In the genomic region with DNA sequence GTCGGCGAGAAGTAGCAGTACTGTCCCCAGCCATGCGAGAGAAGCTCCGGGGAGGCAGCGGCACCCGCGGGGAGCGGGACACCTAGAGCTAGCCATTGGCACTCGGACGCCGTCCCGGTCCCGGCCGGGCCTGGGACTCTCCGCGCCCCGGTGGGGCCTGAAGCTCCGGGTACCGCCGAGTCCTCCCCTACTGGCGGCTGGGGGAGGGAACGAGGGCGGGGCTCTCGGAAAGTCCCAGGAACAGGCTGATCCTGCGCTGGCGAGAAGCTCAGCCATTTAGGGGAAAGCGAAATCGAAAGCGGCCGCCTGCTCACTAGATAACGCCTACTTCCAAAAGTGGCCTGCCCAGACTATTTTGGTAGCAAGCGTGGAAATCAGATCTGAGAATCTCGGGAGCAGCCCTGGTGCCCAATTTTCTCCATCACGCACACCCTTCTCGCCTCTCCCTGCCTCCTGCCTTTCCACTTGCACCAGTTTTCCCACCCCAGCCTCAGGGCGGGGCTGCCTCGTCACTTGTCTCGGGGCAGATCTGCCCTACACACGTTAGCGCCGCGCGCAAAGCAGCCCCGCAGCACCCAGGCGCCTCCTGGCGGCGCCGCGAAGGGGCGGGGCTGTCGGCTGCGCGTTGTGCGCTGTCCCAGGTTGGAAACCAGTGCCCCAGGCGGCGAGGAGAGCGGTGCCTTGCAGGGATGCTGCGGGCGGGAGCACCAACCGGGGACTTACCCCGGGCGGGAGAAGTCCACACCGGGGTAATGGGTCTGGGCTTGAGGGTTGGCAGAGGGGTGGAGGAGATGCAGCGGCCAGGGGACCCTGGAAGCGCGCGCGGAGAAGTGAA, we compare ENCODE assay signal across 1 cellular context.
TF ChIP-seq lines count a peak whose summit lies in the region.

Gene PSMB9 (plus strand): TSS at position 652 of the 835 bp plus-strand sequence. CDS start 38 bp downstream, at position 690.
A gene with protein sequence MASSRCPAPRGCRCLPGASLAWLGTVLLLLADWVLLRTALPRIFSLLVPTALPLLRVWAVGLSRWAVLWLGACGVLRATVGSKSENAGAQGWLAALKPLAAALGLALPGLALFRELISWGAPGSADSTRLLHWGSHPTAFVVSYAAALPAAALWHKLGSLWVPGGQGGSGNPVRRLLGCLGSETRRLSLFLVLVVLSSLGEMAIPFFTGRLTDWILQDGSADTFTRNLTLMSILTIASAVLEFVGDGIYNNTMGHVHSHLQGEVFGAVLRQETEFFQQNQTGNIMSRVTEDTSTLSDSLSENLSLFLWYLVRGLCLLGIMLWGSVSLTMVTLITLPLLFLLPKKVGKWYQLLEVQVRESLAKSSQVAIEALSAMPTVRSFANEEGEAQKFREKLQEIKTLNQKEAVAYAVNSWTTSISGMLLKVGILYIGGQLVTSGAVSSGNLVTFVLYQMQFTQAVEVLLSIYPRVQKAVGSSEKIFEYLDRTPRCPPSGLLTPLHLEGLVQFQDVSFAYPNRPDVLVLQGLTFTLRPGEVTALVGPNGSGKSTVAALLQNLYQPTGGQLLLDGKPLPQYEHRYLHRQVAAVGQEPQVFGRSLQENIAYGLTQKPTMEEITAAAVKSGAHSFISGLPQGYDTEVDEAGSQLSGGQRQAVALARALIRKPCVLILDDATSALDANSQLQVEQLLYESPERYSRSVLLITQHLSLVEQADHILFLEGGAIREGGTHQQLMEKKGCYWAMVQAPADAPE (minus strand): TSS at position 164 of the 835 bp plus-strand sequence. CDS start 68 bp downstream, at position 96.

TF ChIP-seq in HepG2, 621 proteins besides CTCF, POLR2A, EP300 and RAD21 (continued from another document and continues in another):
- TF ChIP-seq, protein P1, sequence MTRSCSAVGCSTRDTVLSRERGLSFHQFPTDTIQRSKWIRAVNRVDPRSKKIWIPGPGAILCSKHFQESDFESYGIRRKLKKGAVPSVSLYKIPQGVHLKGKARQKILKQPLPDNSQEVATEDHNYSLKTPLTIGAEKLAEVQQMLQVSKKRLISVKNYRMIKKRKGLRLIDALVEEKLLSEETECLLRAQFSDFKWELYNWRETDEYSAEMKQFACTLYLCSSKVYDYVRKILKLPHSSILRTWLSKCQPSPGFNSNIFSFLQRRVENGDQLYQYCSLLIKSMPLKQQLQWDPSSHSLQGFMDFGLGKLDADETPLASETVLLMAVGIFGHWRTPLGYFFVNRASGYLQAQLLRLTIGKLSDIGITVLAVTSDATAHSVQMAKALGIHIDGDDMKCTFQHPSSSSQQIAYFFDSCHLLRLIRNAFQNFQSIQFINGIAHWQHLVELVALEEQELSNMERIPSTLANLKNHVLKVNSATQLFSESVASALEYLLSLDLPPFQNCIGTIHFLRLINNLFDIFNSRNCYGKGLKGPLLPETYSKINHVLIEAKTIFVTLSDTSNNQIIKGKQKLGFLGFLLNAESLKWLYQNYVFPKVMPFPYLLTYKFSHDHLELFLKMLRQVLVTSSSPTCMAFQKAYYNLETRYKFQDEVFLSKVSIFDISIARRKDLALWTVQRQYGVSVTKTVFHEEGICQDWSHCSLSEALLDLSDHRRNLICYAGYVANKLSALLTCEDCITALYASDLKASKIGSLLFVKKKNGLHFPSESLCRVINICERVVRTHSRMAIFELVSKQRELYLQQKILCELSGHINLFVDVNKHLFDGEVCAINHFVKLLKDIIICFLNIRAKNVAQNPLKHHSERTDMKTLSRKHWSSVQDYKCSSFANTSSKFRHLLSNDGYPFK (CRISPR knock-in tag; IDR thresholded peaks at IDR 0.05; ENCODE audit: borderline replicate concordance) = no peak; the same call in 1 of the 2 replicates
- TF ChIP-seq ZNF407 (CRISPR knock-in tag; IDR thresholded peaks at IDR 0.05; ENCODE audit: not compliant biosample characterization) = no peak
- TF ChIP-seq ZNF781 (CRISPR knock-in tag; IDR thresholded peaks at IDR 0.05; ENCODE audit: borderline replicate concordance, not compliant biosample characterization) = no peak
- TF ChIP-seq ZNF256 (CRISPR knock-in tag; conservative IDR thresholded peaks at IDR 0.05) = no peak
- TF ChIP-seq PCBP2 (optimal IDR thresholded peaks at IDR 0.05; ENCODE audit: low read depth, low read length, poor library complexity, severe bottlenecking) = no peak
- TF ChIP-seq HOXA3 (CRISPR knock-in tag; IDR thresholded peaks at IDR 0.05) = peak; percentile 82
- peak; percentile 73 for TF ChIP-seq MED13 (CRISPR knock-in tag; IDR thresholded peaks at IDR 0.05)
- peak; percentile 93 for TF ChIP-seq ATF1 (CRISPR knock-in tag; IDR thresholded peaks at IDR 0.05)
- TF ChIP-seq ZNF484 (CRISPR knock-in tag; IDR thresholded peaks at IDR 0.05; ENCODE audit: borderline replicate concordance, low read depth) = no peak
- TF ChIP-seq ZNF263 (CRISPR knock-in tag; IDR thresholded peaks at IDR 0.05) = peak; percentile 94
- 0 out of 2 replicates have a peak, but pooled peaks have one; percentile 24 for TF ChIP-seq ZIK1 (CRISPR knock-in tag; IDR thresholded peaks at IDR 0.05; ENCODE audit: borderline replicate concordance, low read depth)
- TF ChIP-seq KLF12 (CRISPR knock-in tag; IDR thresholded peaks at IDR 0.05; ENCODE audit: borderline replicate concordance) = peak; percentile 93
- TF ChIP-seq HDAC6 (IDR thresholded peaks at IDR 0.05; ENCODE audit: low read depth, low read length) = no peak
- TF ChIP-seq, protein P2, sequence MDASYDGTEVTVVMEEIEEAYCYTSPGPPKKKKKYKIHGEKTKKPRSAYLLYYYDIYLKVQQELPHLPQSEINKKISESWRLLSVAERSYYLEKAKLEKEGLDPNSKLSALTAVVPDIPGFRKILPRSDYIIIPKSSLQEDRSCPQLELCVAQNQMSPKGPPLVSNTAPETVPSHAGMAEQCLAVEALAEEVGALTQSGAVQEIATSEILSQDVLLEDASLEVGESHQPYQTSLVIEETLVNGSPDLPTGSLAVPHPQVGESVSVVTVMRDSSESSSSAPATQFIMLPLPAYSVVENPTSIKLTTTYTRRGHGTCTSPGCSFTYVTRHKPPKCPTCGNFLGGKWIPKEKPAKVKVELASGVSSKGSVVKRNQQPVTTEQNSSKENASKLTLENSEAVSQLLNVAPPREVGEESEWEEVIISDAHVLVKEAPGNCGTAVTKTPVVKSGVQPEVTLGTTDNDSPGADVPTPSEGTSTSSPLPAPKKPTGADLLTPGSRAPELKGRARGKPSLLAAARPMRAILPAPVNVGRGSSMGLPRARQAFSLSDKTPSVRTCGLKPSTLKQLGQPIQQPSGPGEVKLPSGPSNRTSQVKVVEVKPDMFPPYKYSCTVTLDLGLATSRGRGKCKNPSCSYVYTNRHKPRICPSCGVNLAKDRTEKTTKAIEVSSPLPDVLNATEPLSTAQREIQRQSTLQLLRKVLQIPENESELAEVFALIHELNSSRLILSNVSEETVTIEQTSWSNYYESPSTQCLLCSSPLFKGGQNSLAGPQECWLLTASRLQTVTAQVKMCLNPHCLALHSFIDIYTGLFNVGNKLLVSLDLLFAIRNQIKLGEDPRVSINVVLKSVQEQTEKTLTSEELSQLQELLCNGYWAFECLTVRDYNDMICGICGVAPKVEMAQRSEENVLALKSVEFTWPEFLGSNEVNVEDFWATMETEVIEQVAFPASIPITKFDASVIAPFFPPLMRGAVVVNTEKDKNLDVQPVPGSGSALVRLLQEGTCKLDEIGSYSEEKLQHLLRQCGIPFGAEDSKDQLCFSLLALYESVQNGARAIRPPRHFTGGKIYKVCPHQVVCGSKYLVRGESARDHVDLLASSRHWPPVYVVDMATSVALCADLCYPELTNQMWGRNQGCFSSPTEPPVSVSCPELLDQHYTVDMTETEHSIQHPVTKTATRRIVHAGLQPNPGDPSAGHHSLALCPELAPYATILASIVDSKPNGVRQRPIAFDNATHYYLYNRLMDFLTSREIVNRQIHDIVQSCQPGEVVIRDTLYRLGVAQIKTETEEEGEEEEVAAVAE (CRISPR knock-in tag; IDR thresholded peaks at IDR 0.05; ENCODE audit: borderline replicate concordance) = no peak
- TF ChIP-seq GTF3A (CRISPR knock-in tag; conservative IDR thresholded peaks at IDR 0.05) = no peak
- TF ChIP-seq, protein P3, sequence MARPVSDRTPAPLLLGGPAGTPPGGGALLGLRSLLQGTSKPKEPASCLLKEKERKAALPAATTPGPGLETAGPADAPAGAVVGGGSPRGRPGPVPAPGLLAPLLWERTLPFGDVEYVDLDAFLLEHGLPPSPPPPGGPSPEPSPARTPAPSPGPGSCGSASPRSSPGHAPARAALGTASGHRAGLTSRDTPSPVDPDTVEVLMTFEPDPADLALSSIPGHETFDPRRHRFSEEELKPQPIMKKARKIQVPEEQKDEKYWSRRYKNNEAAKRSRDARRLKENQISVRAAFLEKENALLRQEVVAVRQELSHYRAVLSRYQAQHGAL (CRISPR knock-in tag; IDR thresholded peaks at IDR 0.05; ENCODE audit: not compliant biosample characterization) = peak; percentile 58
- TF ChIP-seq, protein P4, sequence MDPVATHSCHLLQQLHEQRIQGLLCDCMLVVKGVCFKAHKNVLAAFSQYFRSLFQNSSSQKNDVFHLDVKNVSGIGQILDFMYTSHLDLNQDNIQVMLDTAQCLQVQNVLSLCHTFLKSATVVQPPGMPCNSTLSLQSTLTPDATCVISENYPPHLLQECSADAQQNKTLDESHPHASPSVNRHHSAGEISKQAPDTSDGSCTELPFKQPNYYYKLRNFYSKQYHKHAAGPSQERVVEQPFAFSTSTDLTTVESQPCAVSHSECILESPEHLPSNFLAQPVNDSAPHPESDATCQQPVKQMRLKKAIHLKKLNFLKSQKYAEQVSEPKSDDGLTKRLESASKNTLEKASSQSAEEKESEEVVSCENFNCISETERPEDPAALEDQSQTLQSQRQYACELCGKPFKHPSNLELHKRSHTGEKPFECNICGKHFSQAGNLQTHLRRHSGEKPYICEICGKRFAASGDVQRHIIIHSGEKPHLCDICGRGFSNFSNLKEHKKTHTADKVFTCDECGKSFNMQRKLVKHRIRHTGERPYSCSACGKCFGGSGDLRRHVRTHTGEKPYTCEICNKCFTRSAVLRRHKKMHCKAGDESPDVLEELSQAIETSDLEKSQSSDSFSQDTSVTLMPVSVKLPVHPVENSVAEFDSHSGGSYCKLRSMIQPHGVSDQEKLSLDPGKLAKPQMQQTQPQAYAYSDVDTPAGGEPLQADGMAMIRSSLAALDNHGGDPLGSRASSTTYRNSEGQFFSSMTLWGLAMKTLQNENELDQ (CRISPR knock-in tag; IDR thresholded peaks at IDR 0.05; ENCODE audit: borderline replicate concordance) = no peak
- peak; percentile 77; the same call in 1 of the 2 replicates for TF ChIP-seq GFI1 (CRISPR knock-in tag; IDR thresholded peaks at IDR 0.05; ENCODE audit: borderline replicate concordance)
- peak; percentile 77 for TF ChIP-seq ZNF788 (CRISPR knock-in tag; IDR thresholded peaks at IDR 0.05; ENCODE audit: borderline replicate concordance)
- TF ChIP-seq CENPX (CRISPR knock-in tag; IDR thresholded peaks at IDR 0.05) = no peak
- TF ChIP-seq, protein P5, sequence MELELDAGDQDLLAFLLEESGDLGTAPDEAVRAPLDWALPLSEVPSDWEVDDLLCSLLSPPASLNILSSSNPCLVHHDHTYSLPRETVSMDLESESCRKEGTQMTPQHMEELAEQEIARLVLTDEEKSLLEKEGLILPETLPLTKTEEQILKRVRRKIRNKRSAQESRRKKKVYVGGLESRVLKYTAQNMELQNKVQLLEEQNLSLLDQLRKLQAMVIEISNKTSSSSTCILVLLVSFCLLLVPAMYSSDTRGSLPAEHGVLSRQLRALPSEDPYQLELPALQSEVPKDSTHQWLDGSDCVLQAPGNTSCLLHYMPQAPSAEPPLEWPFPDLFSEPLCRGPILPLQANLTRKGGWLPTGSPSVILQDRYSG (CRISPR knock-in tag; IDR thresholded peaks at IDR 0.05) = peak; percentile 86; the same call in 1 of the 2 replicates
- TF ChIP-seq ZNF225 (CRISPR knock-in tag; IDR thresholded peaks at IDR 0.05) = no peak
- TF ChIP-seq ZNF557 (CRISPR knock-in tag; IDR thresholded peaks at IDR 0.05) = no peak
- TF ChIP-seq SMAD3 (CRISPR knock-in tag; IDR thresholded peaks at IDR 0.05) = no peak; the same call in none of the 2 replicates
